Comparison of ENCODE assay signal across 14 cellular contexts in genomic region chr14:50383618-50384225, GRCh38. TPM values are rescaled to one million over a fixed set of nuclear protein-coding genes. Genes with fewer than 3 reads are reported as not detected.
DNase-seq lines count a peak whose midpoint lies in the region; ATAC-seq and TF ChIP-seq lines count a peak whose summit lies in the region.
"Had no signal": no experiment of that assay in that cellular context is flagged by ENCODE, and none has a peak within 500 bp of the region (broad histone marks: within the 10 kb centered on the region; RNA-seq: fewer than 3 reads in every experiment).

No MANE protein-coding gene starts in this region.

- no peak for ATAC-seq in body of pancreas
- no peak for ATAC-seq in GM18858 (IDR thresholded peaks at IDR 0.05; ENCODE audit: unreplicated experiment)
- no peak for ATAC-seq in HG03108 (IDR thresholded peaks at IDR 0.05; ENCODE audit: unreplicated experiment)
- ATAC-seq: HepG2 had no signal

- TF ChIP-seq CTCF in LNCaP clone FGC (IDR thresholded peaks at IDR 0.05; ENCODE audit: control insufficient read depth, extremely low read depth, insufficient read depth): peak; percentile 59
- peak in 2 of 7 experiments; percentile 25 to 37 for TF ChIP-seq CTCF in body of pancreas (IDR thresholded peaks at IDR 0.05)
- no peak for TF ChIP-seq CTCF in colonic mucosa (IDR thresholded peaks at IDR 0.05)

- no peak overlapping the region for H2BK15ac ChIP-seq in mesendoderm (replicated peaks; ENCODE audit: low read depth)

- H3K27me3 ChIP-seq in body of pancreas: no peaks in the 10 kb centered on the region
- no peaks in the 10 kb centered on the region for H3K27me3 ChIP-seq in mesendoderm (ENCODE audit: insufficient read depth, low read length, poor library complexity)
- no peaks in the 10 kb centered on the region for H3K27me3 ChIP-seq in colonic mucosa

- H3K4me1 ChIP-seq in body of pancreas (peaks cover 41% of the 10 kb centered on the region), mesendoderm (ENCODE audit: control insufficient read depth, low read depth, low read length) (peaks cover 2% of the 10 kb centered on the region), colonic mucosa (no peaks in the 10 kb centered on the region)

- H3K79me2 ChIP-seq in mesendoderm (ENCODE audit: control insufficient read depth, insufficient read depth, low read length): no peaks in the 10 kb centered on the region

- no peak for TF ChIP-seq POLR2A in body of pancreas (IDR thresholded peaks at IDR 0.05)

- no peaks in the 10 kb centered on the region for H3K36me3 ChIP-seq in body of pancreas (replicated peaks in 1 of 2; ENCODE audit: insufficient read depth in 1 of 2, low read depth in 2 of 2)
- no peaks in the 10 kb centered on the region for H3K36me3 ChIP-seq in mesendoderm (ENCODE audit: control insufficient read depth, insufficient read depth, low read length)
- no peaks in the 10 kb centered on the region for H3K36me3 ChIP-seq in colonic mucosa
- H3K36me3 ChIP-seq: thoracic aorta had no signal

- H3K27ac ChIP-seq in body of pancreas (no peak overlapping the region), mesendoderm (ENCODE audit: low read depth, low read length) (no peak overlapping the region), colonic mucosa (no peak overlapping the region)
- H3K27ac ChIP-seq: thoracic aorta had no signal

- no peak overlapping the region for H2BK120ac ChIP-seq in mesendoderm (ENCODE audit: low read depth, low read length)

- H4K8ac ChIP-seq in mesendoderm (ENCODE audit: low read depth, low read length): no peak overlapping the region

- H3K79me1 ChIP-seq in mesendoderm (ENCODE audit: low read length): no peaks in the 10 kb centered on the region

- no peak overlapping the region for H4K5ac ChIP-seq in mesendoderm (ENCODE audit: low read length)

- 29 to 51% methylated on average over 3 of the region's 3 CpGs for WGBS in body of pancreas, 2 donors
- no CpG with 5 or more reads among the region's 3 CpGs for WGBS in mesendoderm (ENCODE audit: extremely low coverage, insufficient coverage, low lambda C conversion rate)

- H2AK5ac ChIP-seq in mesendoderm (ENCODE audit: low read length): no peak overlapping the region

- intact Hi-C loops in body of pancreas (cut with DNase I) (no loop called here), colonic mucosa (cut with DNase I) (no loop called here)

- no peak overlapping the region for H3K4ac ChIP-seq in mesendoderm (ENCODE audit: low read depth, low read length)

- no peak overlapping the region for H3K56ac ChIP-seq in mesendoderm (ENCODE audit: low read length)

- H3K9ac ChIP-seq in mesendoderm (ENCODE audit: low read length) (no peak overlapping the region), colonic mucosa (ENCODE audit: low read depth in 2 of 2, low read length in 2 of 2) (no peak overlapping the region)

- H3K18ac ChIP-seq in mesendoderm (ENCODE audit: low read length): no peak overlapping the region

- no peak overlapping the region for H3K4me2 ChIP-seq in mesendoderm (ENCODE audit: low read length)

- no peaks in the 10 kb centered on the region for H3K9me3 ChIP-seq in body of pancreas
- no peaks in the 10 kb centered on the region for H3K9me3 ChIP-seq in colonic mucosa
- H3K9me3 ChIP-seq: thoracic aorta had no signal

- no peak overlapping the region for H2BK5ac ChIP-seq in mesendoderm (ENCODE audit: low read length)

- DNase-seq in DMS 273 (lab: John Stamatoyannopoulos, UW; ENCODE audit: unreplicated experiment) (peak; percentile 89), LNCaP clone FGC (ENCODE audit: low read depth) (peak; percentile 41), body of pancreas (peak in 3 of 4 donors; percentile 32 to 48 (median 43)), mesendoderm (peak; percentile 43), kidney glomerular epithelial cell (lab: John Stamatoyannopoulos, UW) (no peak), colonic mucosa (no peak)
- DNase-seq: activated naive CD4-positive, alpha-beta T cell treated with anti-CD3 and anti-CD28 coated beads for 36 hours; AML-193; HFFc6; NCI-H1048 had no signal

- no peak overlapping the region for H3K23ac ChIP-seq in mesendoderm (ENCODE audit: low read length)

- H3K4me3 ChIP-seq in LNCaP clone FGC (ENCODE audit: low read depth, low read length) (no peak overlapping the region), body of pancreas (no peak overlapping the region), mesendoderm (ENCODE audit: low read length) (no peak overlapping the region), colonic mucosa (no peak overlapping the region)
- H3K4me3 ChIP-seq: thoracic aorta had no signal

RNA-seq across cellular contexts. Expression of gene CDKL1, which starts 13.0 kb away (rescaled TPM):
- total RNA-seq in body of pancreas (1 to 10 TPM; 6.2 to 7.3 TPM), colonic mucosa (10 to 100 TPM; 16.2 to 36.2 TPM)
- polyA plus RNA-seq in mesendoderm (2013, experiment 1 of 2): 0.84 TPM
- 0.97 TPM for polyA plus RNA-seq in mesendoderm (2013, experiment 2 of 2)

Comparison
In these comparisons a context has a peak if more than half of its experiments do, and no peak if none do; other contexts are left out.
1. DNase-seq: peak in DMS 273 (single experiment), LNCaP clone FGC (single experiment), body of pancreas (3 of 4) and mesendoderm (single experiment); none in kidney glomerular epithelial cell (single experiment) and colonic mucosa (single experiment).